8 cellular contexts compared by ENCODE assay signal in the genomic region with DNA sequence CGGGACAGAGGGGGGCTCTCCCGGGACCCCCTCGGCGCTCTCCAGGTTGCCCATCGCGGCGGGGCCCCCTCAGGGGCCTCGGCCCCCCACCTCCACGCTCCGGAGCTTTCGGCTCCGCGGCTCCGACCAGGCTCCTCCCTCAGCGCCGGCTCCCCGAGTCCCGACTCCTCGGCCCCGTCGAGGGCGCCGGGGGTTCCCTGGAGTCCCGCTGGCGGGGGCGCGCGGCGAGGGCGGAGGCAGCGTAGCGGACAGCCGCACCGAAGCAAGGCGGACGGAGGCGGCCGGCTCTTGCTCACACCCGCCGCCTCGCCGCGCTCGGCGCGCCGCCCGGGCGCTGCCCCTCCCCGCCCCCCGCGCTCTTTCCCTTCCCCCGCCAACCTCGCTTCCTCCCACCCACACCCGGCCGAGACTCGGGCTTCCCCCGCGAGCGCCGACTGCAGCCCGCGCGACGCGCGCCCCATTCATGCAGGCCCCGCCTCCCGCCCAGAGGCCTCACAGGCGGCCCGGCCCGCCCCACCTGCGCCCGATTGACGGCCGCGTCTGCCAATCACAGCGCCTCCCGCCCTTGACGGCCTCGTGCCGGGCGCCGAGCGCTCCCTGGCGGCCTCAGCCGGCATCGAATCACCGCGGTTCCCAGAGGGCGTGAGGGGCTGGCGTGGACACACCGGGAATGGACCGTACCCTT. TPM values are rescaled to one million over a fixed set of nuclear protein-coding genes. Genes with fewer than 3 reads are reported as not detected.
A peak's percentile ranks its signal among the peaks of the same experiment; 100 is the strongest.
DNase-seq lines count a peak whose midpoint lies in the region; ATAC-seq and TF ChIP-seq lines count a peak whose summit lies in the region.

A gene with protein sequence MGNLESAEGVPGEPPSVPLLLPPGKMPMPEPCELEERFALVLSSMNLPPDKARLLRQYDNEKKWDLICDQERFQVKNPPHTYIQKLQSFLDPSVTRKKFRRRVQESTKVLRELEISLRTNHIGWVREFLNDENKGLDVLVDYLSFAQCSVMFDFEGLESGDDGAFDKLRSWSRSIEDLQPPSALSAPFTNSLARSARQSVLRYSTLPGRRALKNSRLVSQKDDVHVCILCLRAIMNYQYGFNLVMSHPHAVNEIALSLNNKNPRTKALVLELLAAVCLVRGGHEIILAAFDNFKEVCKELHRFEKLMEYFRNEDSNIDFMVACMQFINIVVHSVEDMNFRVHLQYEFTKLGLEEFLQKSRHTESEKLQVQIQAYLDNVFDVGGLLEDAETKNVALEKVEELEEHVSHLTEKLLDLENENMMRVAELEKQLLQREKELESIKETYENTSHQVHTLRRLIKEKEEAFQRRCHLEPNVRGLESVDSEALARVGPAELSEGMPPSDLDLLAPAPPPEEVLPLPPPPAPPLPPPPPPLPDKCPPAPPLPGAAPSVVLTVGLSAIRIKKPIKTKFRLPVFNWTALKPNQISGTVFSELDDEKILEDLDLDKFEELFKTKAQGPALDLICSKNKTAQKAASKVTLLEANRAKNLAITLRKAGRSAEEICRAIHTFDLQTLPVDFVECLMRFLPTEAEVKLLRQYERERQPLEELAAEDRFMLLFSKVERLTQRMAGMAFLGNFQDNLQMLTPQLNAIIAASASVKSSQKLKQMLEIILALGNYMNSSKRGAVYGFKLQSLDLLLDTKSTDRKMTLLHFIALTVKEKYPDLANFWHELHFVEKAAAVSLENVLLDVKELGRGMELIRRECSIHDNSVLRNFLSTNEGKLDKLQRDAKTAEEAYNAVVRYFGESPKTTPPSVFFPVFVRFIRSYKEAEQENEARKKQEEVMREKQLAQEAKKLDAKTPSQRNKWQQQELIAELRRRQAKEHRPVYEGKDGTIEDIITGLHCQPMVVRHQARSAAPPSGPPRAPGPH (minus strand): TSS at position 279 of the 685 bp plus-strand sequence. CDS start 225 bp downstream, at position 54.

- DNase-seq in AML-193 (lab: John Stamatoyannopoulos, UW) = peak; percentile 84 to 86
- DNase-seq in NCI-H446 (lab: John Stamatoyannopoulos, UW) = peak; percentile 87 to 97
- DNase-seq in activated CD4-positive, CD25-positive, alpha-beta regulatory T cell treated with anti-CD3 and anti-CD28 coated beads, Interleukin-2, amount 50 U/mL, for 72 hours = peak; percentile 100
- peak; percentile 71 to 83 for DNase-seq in cerebellar nuclear complex (lab: John Stamatoyannopoulos, UW)
- peak; percentile 61 for DNase-seq in kidney epithelial cell (ENCODE audit: low read depth)
- peak; percentile 96 to 99 for DNase-seq in stimulated activated CD4-positive, alpha-beta T cell treated with anti-CD3 and anti-CD28 coated beads, Interleukin-15, amount 100 ng/mL, for 48 hours (ENCODE audit: low read depth in 2 of 2)

- H3K4me3 ChIP-seq in kidney epithelial cell (ENCODE audit: low read depth, low read length) = peak within 1 kb of the TSS; percentile 70

- ATAC-seq in GM19043 (IDR thresholded peaks at IDR 0.05; ENCODE audit: low read depth, unreplicated experiment) = peak; percentile 76
- ATAC-seq in HG03354 (IDR thresholded peaks at IDR 0.05; ENCODE audit: poor library complexity, severe bottlenecking, unreplicated experiment) = peak; percentile 81

- H3K27me3 ChIP-seq in kidney epithelial cell (ENCODE audit: control insufficient read depth, insufficient read depth, low read length) = peaks cover 10% of the 10 kb centered on the region

- TF ChIP-seq CTCF in kidney epithelial cell (IDR thresholded peaks at IDR 0.05; ENCODE audit: insufficient read depth, low read length, poor library complexity, severe bottlenecking) = peak; percentile 77

- H3K36me3 ChIP-seq in kidney epithelial cell (ENCODE audit: control insufficient read depth, insufficient read depth, low read length) = no peaks in the 10 kb centered on the region

RNA-seq across cellular contexts. Expression of the gene that starts here (rescaled TPM):
- total RNA-seq in kidney epithelial cell = 34.3 and 35.1 TPM in 2 replicates

Comparison
In these comparisons a context has a peak if more than half of its experiments do, and no peak if none do; other contexts are left out.
1. Peak in every context shown above with its lines: DNase-seq, ATAC-seq and H3K4me3 ChIP-seq.